12 cellular contexts compared by ENCODE assay signal in the genomic region with DNA sequence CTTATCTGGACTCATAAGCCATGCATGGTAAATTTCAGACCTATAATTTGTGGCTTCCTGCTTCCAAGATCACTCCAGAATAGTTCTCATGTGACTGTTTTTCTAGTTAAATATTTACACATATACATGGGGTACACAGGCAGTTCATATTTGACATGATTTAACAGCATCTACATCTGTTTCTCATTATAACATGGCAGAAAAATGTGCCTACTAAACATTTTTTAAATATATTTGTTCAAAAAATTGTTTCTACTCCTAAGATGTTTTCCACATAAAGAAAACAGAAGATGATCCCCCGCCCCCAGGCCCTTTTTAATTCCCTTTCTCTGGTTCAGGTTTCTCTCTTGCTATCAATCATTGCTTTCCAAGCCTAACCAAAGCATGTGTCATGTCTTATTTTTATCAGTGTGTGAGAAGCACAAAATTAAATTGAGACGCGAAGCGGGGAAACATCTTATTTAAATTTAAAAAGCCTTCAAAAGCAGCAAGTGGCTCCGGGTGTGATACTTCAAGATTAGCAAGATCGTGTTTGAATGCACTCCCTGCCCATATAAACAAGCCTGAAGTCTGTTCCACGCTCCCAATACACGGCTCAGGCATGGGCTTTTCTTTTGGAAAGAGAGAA. TPM values are rescaled to one million over a fixed set of nuclear protein-coding genes. Genes with fewer than 3 reads are reported as not detected.
DNase-seq lines count a peak whose midpoint lies in the region; ATAC-seq, FAIRE-seq and TF ChIP-seq lines count a peak whose summit lies in the region.
"Had no signal": no experiment of that assay in that cellular context is flagged by ENCODE, and none has a peak within 500 bp of the region (broad histone marks: within the 10 kb centered on the region; RNA-seq: fewer than 3 reads in every experiment).

No MANE protein-coding gene starts in this region.

- peaks cover 0 to 5% of the 10 kb centered on the region in 2 experiments; a peak in 1 of 5 replicates for H3K27me3 ChIP-seq in K562 (ENCODE audit: control insufficient read depth in 2 of 2, insufficient read depth in 2 of 2, low read length in 2 of 2)

- no peaks in the 10 kb centered on the region for H3K36me3 ChIP-seq in K562 (ENCODE audit: control insufficient read depth, insufficient read depth, low read length)
- H3K36me3 ChIP-seq: left ventricle myocardium inferior had no signal

- H3K4me3 Mint-ChIP-seq in osteocyte (ENCODE audit: unreplicated experiment), result peak overlapping the region; percentile 36
- H3K4me3 Mint-ChIP-seq: activated CD4-positive, alpha-beta T cell treated with anti-CD3 and anti-CD28 coated beads, Interleukin-2, amount 10 ng/mL, durations not matched to agents 24 days and 14 days had no signal

- DNase-seq in GM18507 (ENCODE audit: extremely low spot score, insufficient read length, low read depth), result no peak
- no peak for DNase-seq in K562 (ENCODE audit: extremely low read depth in 1 of 4, low spot score in 3 of 4)
- no peak for DNase-seq in osteocyte (ENCODE audit: extremely low spot score, unreplicated experiment)
- no peak for DNase-seq in GOT3 (lab: John Stamatoyannopoulos, UW)
- DNase-seq in DMS153 (lab: John Stamatoyannopoulos, UW), result no peak
- no peak for DNase-seq in NCI-H1930 (lab: John Stamatoyannopoulos, UW)
- no peak for DNase-seq in activated CD8-positive, alpha-beta memory T cell treated with anti-CD3 and anti-CD28 coated beads, Interleukin-2, amount 50 U/mL, for 48 hours
- DNase-seq: activated CD4-positive, alpha-beta T cell treated with anti-CD3 and anti-CD28 coated beads, Interleukin-2, amount 10 ng/mL, durations not matched to agents 24 days and 14 days; central memory CD4-positive, alpha-beta T cell; left ventricle myocardium inferior; NCI-H524 treated with DMSO at 0.1 percent for 48 hours had no signal

- peaks cover 37% of the 10 kb centered on the region for H3K4me1 Mint-ChIP-seq in osteocyte (ENCODE audit: unreplicated experiment)

- TF ChIP-seq POLR2A in K562 (conservative IDR thresholded peaks at IDR 0.05), result no peak

- no TSS peak for BruUV-seq in K562 (replicated peaks; lab: Mats Ljungman, UMichigan)

- H4K20me1 ChIP-seq in K562 (replicated peaks; ENCODE audit: control insufficient read depth, insufficient read depth, low read length), result no peaks in the 10 kb centered on the region

- H3K4me1 ChIP-seq in K562 (replicated peaks in 1 of 2; ENCODE audit: control insufficient read depth in 2 of 2, insufficient read depth in 2 of 2, low read length in 2 of 2), result no peaks in the 10 kb centered on the region

- in situ Hi-C loops in K562 (cut with MboI), result no loop called here

- ATAC-seq in HG03354 (IDR thresholded peaks at IDR 0.05; ENCODE audit: poor library complexity, severe bottlenecking, unreplicated experiment) (peak; percentile 74), K562 (no peak)

- no peaks in the 10 kb centered on the region for H3K36me3 Mint-ChIP-seq in osteocyte (ENCODE audit: unreplicated experiment)

- intact Hi-C loops in K562 (cut with micrococcal nuclease), result no loop called here

- H2AFZ ChIP-seq in K562 (ENCODE audit: low read depth, low read length), result no peak overlapping the region

- H3K27ac ChIP-seq in K562 (ENCODE audit: extremely low read depth, low read depth, low read length), result no peak overlapping the region
- H3K27ac ChIP-seq: left ventricle myocardium inferior had no signal

- TF ChIP-seq CTCF in K562 (IDR thresholded peaks at IDR 0.05 in 2 of 3, conservative IDR thresholded peaks at IDR 0.05 in 1 of 3; ENCODE audit: insufficient read depth in 2 of 3, low read depth in 1 of 3, low read length in 3 of 3) (no peak), osteocyte (IDR thresholded peaks at IDR 0.05) (no peak)

- no peaks in the 10 kb centered on the region for H3K9me1 ChIP-seq in K562 (ENCODE audit: control insufficient read depth, insufficient read depth, low read length)

- peak overlapping the region; percentile 72 for H3K27ac Mint-ChIP-seq in osteocyte (ENCODE audit: unreplicated experiment)
- H3K27ac Mint-ChIP-seq: activated CD4-positive, alpha-beta T cell treated with anti-CD3 and anti-CD28 coated beads, Interleukin-2, amount 10 ng/mL, durations not matched to agents 24 days and 14 days had no signal

- H3K9ac ChIP-seq in K562 (ENCODE audit: insufficient read depth in 1 of 2, low read depth in 2 of 2, low read length in 2 of 2), result no peak overlapping the region

- POLR2A ChIA-PET in K562 (lab: Yijun Ruan, JAX), result no interaction called here

- TF ChIP-seq EP300 in K562 (IDR thresholded peaks at IDR 0.05; ENCODE audit: low read length), result no peak

- WGBS in K562 (ENCODE audit: insufficient coverage, low coverage, missing lambda C conversion rate), result 1% methylated on average over 8 of the region's 8 CpGs

- FAIRE-seq in GM18507 (lab: Jason Lieb, UNC), result peak; percentile 75
- no peak for FAIRE-seq in K562 (lab: Jason Lieb, UNC)

- no peaks in the 10 kb centered on the region for H3K9me3 ChIP-seq in K562 (replicated peaks; ENCODE audit: control insufficient read depth, insufficient read depth, low read depth, low read length)

- CTCF ChIA-PET in K562 (lab: Yijun Ruan, JAX; ENCODE audit: low intra/inter-chr PET ratio), result no interaction called here

- H3K27me3 Mint-ChIP-seq in osteocyte (ENCODE audit: unreplicated experiment), result no peaks in the 10 kb centered on the region
- H3K27me3 Mint-ChIP-seq: activated CD4-positive, alpha-beta T cell treated with anti-CD3 and anti-CD28 coated beads, Interleukin-2, amount 10 ng/mL, durations not matched to agents 24 days and 14 days had no signal

- no peak overlapping the region for H3K4me3 ChIP-seq in K562
- H3K4me3 ChIP-seq: left ventricle myocardium inferior had no signal

- no peaks in the 10 kb centered on the region for H3K9me3 Mint-ChIP-seq in osteocyte (ENCODE audit: unreplicated experiment)
- H3K9me3 Mint-ChIP-seq: activated CD4-positive, alpha-beta T cell treated with anti-CD3 and anti-CD28 coated beads, Interleukin-2, amount 10 ng/mL, durations not matched to agents 24 days and 14 days had no signal

- no peak for TF ChIP-seq RAD21 in K562 (CRISPR knock-in tag; conservative IDR thresholded peaks at IDR 0.05 in 1 of 2, IDR thresholded peaks at IDR 0.05 in 1 of 2)

- H3K4me2 ChIP-seq in K562 (ENCODE audit: insufficient read depth, low read length), result no peak overlapping the region

- no peaks in the 10 kb centered on the region for H3K79me2 ChIP-seq in K562 (ENCODE audit: control insufficient read depth, insufficient read depth, low read length)

TF ChIP-seq in K562, 482 proteins besides CTCF, POLR2A, EP300 and RAD21 (continues in another document):
- TF ChIP-seq C11orf30 (IDR thresholded peaks at IDR 0.05; ENCODE audit: low read depth), result 0 out of 2 replicates have a peak, but pooled peaks have one; percentile 12
- TF ChIP-seq, protein P1, sequence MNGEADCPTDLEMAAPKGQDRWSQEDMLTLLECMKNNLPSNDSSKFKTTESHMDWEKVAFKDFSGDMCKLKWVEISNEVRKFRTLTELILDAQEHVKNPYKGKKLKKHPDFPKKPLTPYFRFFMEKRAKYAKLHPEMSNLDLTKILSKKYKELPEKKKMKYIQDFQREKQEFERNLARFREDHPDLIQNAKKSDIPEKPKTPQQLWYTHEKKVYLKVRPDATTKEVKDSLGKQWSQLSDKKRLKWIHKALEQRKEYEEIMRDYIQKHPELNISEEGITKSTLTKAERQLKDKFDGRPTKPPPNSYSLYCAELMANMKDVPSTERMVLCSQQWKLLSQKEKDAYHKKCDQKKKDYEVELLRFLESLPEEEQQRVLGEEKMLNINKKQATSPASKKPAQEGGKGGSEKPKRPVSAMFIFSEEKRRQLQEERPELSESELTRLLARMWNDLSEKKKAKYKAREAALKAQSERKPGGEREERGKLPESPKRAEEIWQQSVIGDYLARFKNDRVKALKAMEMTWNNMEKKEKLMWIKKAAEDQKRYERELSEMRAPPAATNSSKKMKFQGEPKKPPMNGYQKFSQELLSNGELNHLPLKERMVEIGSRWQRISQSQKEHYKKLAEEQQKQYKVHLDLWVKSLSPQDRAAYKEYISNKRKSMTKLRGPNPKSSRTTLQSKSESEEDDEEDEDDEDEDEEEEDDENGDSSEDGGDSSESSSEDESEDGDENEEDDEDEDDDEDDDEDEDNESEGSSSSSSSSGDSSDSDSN (IDR thresholded peaks at IDR 0.05; ENCODE audit: borderline replicate concordance in 1 of 2, low read depth in 2 of 2, low read length in 2 of 2), result no peak
- TF ChIP-seq BCL6 (CRISPR knock-in tag; IDR thresholded peaks at IDR 0.05), result no peak
- TF ChIP-seq ZNF316 (IDR thresholded peaks at IDR 0.05), result peak; percentile 28; the same call in 1 of the 2 replicates
- TF ChIP-seq RHOXF2B (CRISPR knock-in tag; conservative IDR thresholded peaks at IDR 0.05), result no peak
- TF ChIP-seq TCF7 (IDR thresholded peaks at IDR 0.05; ENCODE audit: borderline replicate concordance), result no peak
- TF ChIP-seq ZNF12 (CRISPR knock-in tag; IDR thresholded peaks at IDR 0.05), result no peak
- no peak for TF ChIP-seq CEBPG (CRISPR knock-in tag; IDR thresholded peaks at IDR 0.05)
- TF ChIP-seq CEBPG (tag; conservative IDR thresholded peaks at IDR 0.05 in 1 of 2, IDR thresholded peaks at IDR 0.05 in 1 of 2), result 0 out of 4 replicates have a peak, but pooled peaks of 1 of the 2 experiments have one; percentile 8

RNA-seq across cellular contexts. Expression of gene IPCEF1, which starts 37.3 kb away (rescaled TPM):
- not detected in 2 replicates for total RNA-seq in K562 (2011; cell fraction: chromatin; rRNA removed; ENCODE audit: low replicate concordance)
- not detected in 2 replicates for total RNA-seq in K562 (2011; cell fraction: nucleolus; rRNA removed)
- total RNA-seq in K562 (2011; cell fraction: nucleoplasm; rRNA removed), result not detected in 2 replicates
- total RNA-seq in K562 (2014; rRNA removed) (not detected in 2 replicates), K562 (2014; rRNA removed; fragmentation: Illumina TruSeq; extraction: Trizol) (not detected in 2 replicates), K562 (2015; rRNA removed; fragmentation: Illumina TruSeq; extraction: Trizol) (0.14 TPM in 1 of 2 replicates, not detected in the other), K562 (2021) (0.02 and 0.18 TPM in 2 replicates), osteocyte (0.31 and 0.46 TPM in 2 replicates)
- polyA plus RNA-seq in K562 (2011; rRNA removed) (not detected in 2 replicates), K562 (2014; fragmentation: Illumina TruSeq; extraction: Trizol) (not detected in 2 replicates), K562 (2014; fragmentation: Nextera tagmentation; extraction: Ambion mirVana) (not detected), K562 (2014; rRNA removed) (not detected in 2 replicates)
- 0.10 TPM in 1 of 2 replicates, not detected in the other for polyA plus RNA-seq in K562 (2011; cell fraction: cytosol; rRNA removed)
- polyA plus RNA-seq in K562 (2011; cell fraction: nucleus; rRNA removed), result not detected in 2 replicates
- polyA plus RNA-seq in K562 (2012), result not detected in 2 replicates
- polyA minus RNA-seq in K562 (2011; rRNA and poly(A)+ RNA removed), result 0.11 and 0.18 TPM in 2 replicates
- not detected in 2 replicates for polyA minus RNA-seq in K562 (2011; cell fraction: cytosol; rRNA and poly(A)+ RNA removed)
- not detected in 2 replicates for polyA minus RNA-seq in K562 (2011; cell fraction: nucleus; rRNA and poly(A)+ RNA removed)
